Comparison of ENCODE assay signal across 1 cellular context in the genomic region with DNA sequence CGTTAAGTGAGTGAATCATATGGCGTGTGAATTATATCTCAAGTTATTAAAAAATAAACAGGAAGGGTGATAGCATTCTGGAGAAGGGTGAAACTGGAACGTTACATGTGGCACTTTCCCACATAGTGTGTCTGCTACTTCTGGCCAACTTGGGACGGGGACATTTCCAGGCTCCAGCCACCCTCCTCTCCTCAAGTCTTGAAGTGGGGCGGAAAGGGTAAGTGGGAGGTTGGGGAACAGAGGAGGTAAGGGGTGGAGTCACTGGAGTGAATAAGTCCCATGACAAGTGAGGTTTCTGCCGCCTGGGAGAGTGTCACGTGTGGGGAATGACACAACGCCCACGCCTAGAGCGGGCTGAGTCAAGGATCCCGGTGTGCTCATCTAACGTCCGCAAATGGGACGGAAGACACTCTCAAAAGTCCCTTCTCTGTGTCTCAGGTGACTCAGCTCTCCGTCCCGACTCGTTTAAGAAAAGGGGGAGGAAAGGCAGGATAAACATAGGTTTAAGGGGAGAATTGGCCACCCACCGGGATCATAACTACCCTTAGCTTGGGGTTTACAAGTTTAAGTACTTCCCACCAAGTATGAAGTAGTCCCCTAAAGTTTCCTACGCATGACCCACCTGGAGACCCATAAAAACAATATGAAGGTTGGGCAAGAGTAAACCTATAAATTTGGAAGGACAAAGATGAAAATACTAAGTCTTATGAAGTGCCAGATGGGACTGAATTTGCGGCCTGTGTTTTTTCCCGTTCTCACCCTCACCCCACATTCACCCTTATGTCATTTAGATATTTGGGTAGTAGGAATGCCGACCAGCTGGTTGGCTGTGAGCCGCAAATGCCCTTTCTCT.
TF ChIP-seq lines count a peak whose summit lies in the region.

No MANE protein-coding gene starts in this region.

TF ChIP-seq in H1, 55 proteins besides CTCF, POLR2A, EP300 and RAD21:
- TF ChIP-seq SIN3A (conservative IDR thresholded peaks at IDR 0.05 in 1 of 2, IDR thresholded peaks at IDR 0.05 in 1 of 2; ENCODE audit: low read depth in 1 of 2, low read length in 2 of 2) (0 out of 4 replicates have a peak, but pooled peaks have one; percentile 16 to 27), POLR2AphosphoS5 (IDR thresholded peaks at IDR 0.05; ENCODE audit: low read depth, low read length) (peak; percentile 88), TBP (IDR thresholded peaks at IDR 0.05; ENCODE audit: low read depth, low read length) (peak; percentile 56), TAF1 (IDR thresholded peaks at IDR 0.05; ENCODE audit: low read depth, low read length) (peak; percentile 69; the same call in 1 of the 2 replicates), YY1 (IDR thresholded peaks at IDR 0.05; ENCODE audit: low read depth, low read length) (no peak), GTF2F1 (IDR thresholded peaks at IDR 0.05; ENCODE audit: borderline replicate concordance, low read depth, low read length) (no peak), CREB1 (IDR thresholded peaks at IDR 0.05) (peak; percentile 39; the same call in 1 of the 2 replicates), BACH1 (IDR thresholded peaks at IDR 0.05; ENCODE audit: low read length) (peak; percentile 47; the same call in 1 of the 2 replicates), EGR1 (IDR thresholded peaks at IDR 0.05; ENCODE audit: borderline replicate concordance, low read depth, low read length) (peak; percentile 93)
- TF ChIP-seq, protein P1, sequence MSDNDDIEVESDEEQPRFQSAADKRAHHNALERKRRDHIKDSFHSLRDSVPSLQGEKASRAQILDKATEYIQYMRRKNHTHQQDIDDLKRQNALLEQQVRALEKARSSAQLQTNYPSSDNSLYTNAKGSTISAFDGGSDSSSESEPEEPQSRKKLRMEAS (IDR thresholded peaks at IDR 0.05): 0 out of 2 replicates have a peak, but pooled peaks have one; percentile 45
- TF ChIP-seq, protein P2, sequence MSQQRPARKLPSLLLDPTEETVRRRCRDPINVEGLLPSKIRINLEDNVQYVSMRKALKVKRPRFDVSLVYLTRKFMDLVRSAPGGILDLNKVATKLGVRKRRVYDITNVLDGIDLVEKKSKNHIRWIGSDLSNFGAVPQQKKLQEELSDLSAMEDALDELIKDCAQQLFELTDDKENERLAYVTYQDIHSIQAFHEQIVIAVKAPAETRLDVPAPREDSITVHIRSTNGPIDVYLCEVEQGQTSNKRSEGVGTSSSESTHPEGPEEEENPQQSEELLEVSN (IDR thresholded peaks at IDR 0.05): peak; percentile 12; the same call in 1 of the 2 replicates
- TF ChIP-seq, protein P3, sequence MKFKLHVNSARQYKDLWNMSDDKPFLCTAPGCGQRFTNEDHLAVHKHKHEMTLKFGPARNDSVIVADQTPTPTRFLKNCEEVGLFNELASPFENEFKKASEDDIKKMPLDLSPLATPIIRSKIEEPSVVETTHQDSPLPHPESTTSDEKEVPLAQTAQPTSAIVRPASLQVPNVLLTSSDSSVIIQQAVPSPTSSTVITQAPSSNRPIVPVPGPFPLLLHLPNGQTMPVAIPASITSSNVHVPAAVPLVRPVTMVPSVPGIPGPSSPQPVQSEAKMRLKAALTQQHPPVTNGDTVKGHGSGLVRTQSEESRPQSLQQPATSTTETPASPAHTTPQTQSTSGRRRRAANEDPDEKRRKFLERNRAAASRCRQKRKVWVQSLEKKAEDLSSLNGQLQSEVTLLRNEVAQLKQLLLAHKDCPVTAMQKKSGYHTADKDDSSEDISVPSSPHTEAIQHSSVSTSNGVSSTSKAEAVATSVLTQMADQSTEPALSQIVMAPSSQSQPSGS (IDR thresholded peaks at IDR 0.05; ENCODE audit: low read length): no peak
- TF ChIP-seq, protein P4, sequence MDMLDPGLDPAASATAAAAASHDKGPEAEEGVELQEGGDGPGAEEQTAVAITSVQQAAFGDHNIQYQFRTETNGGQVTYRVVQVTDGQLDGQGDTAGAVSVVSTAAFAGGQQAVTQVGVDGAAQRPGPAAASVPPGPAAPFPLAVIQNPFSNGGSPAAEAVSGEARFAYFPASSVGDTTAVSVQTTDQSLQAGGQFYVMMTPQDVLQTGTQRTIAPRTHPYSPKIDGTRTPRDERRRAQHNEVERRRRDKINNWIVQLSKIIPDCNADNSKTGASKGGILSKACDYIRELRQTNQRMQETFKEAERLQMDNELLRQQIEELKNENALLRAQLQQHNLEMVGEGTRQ (IDR thresholded peaks at IDR 0.05; ENCODE audit: low read length): peak; percentile 79
